Comparison of ENCODE assay signal across 20 cellular contexts in the genomic region with DNA sequence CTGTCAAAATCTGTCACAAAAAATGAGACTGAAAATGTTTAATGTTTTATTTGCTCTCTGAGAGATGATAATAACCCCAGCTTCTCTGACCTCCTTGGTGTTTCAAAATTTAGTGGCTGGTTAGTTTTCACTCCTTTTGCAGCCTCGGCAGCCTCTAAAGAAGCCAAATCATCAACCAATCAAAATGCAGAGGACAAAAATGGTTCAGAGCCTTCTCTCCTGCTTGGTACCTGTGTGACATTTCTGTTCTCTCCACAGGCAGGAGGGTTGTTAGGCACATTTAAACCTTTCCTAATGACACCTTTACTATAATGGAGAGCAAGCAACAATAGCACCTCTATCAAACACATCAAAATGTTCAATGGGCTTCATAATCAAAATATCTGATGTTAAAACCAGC.
DNase-seq lines count a peak whose midpoint lies in the region; ATAC-seq lines count a peak whose summit lies in the region.
"Had no signal": no experiment of that assay in that cellular context is flagged by ENCODE, and none has a peak within 500 bp of the region (broad histone marks: within the 10 kb centered on the region; RNA-seq: fewer than 3 reads in every experiment).

No MANE protein-coding gene starts in this region.

- ATAC-seq in HG02678 (IDR thresholded peaks at IDR 0.05; ENCODE audit: unreplicated experiment): no peak

- peak overlapping the region; percentile 84 for H3K27ac ChIP-seq in SK-N-MC
- H3K27ac ChIP-seq: BLaER1 had no signal

- DNase-seq in NCI-H69 (lab: John Stamatoyannopoulos, UW) (peak; percentile 28), SK-N-MC (ENCODE audit: low read depth, low spot score) (no peak), cerebellum (ENCODE audit: low spot score) (peak; percentile 32), posterior cingulate gyrus (no peak), SK-N-DZ (ENCODE audit: low spot score) (no peak)
- DNase-seq: 8988T; ACHN; BE2C; CD4-positive, alpha-beta memory T cell; CD4-positive, CD25-positive, alpha-beta regulatory T cell; CD8-positive, alpha-beta memory T cell; DMS 273 treated with DMSO at 0.1 percent for 48 hours; DMS153; DMS53; DMS79; DND-41; EL; GF-D8 had no signal

- intact Hi-C loops in posterior cingulate gyrus (cut with DNase I): no loop called here

- H3K36me3 ChIP-seq in SK-N-MC (ENCODE audit: insufficient read depth, low read length): no peaks in the 10 kb centered on the region
- H3K36me3 ChIP-seq: BE2C, BLaER1 had no signal

- H3K9me3 ChIP-seq in SK-N-MC (ENCODE audit: low read depth, low read length): no peaks in the 10 kb centered on the region
- H3K9me3 ChIP-seq: BE2C, BLaER1 had no signal

- no peak overlapping the region for H3K4me3 ChIP-seq in SK-N-MC
- H3K4me3 ChIP-seq: BLaER1 had no signal

- peak overlapping the region; percentile 34 for H3K9ac ChIP-seq in SK-N-MC (ENCODE audit: insufficient read length)
- H3K9ac ChIP-seq: BLaER1 had no signal

Comparison
In these comparisons a context has a peak if more than half of its experiments do, and no peak if none do; other contexts are left out.
1. DNase-seq: peak in NCI-H69 (single experiment) and cerebellum (single experiment); none in SK-N-MC (single experiment), posterior cingulate gyrus (0 of 10) and SK-N-DZ (single experiment).